Comparison of ENCODE assay signal across 8 cellular contexts in genomic region chr19:8307965-8308866, GRCh38. TPM values are rescaled to one million over a fixed set of nuclear protein-coding genes. Genes with fewer than 3 reads are reported as not detected.
A peak's percentile ranks its signal among the peaks of the same experiment; 100 is the strongest.
DNase-seq lines count a peak whose midpoint lies in the region.

Gene CD320, minus strand, starts transcription at chr19:8308358. Its CDS starts 68 bp downstream, at chr19:8308290.

- H3K27me3 ChIP-seq in H7 (ENCODE audit: control insufficient read depth, insufficient read depth, low read length): no peaks in the 10 kb centered on the region

- peak within 1 kb of the TSS; percentile 81 for H3K4me3 ChIP-seq in H7 (ENCODE audit: insufficient read depth, low read depth, low read length)

- DNase-seq in ELF-1 (ENCODE audit: low read depth, low spot score): peak; percentile 94
- DNase-seq in H7: peak; percentile 98
- DNase-seq in NAMALWA (ENCODE audit: low spot score): peak; percentile 95
- peak; percentile 91 for DNase-seq in SK-N-DZ (ENCODE audit: low spot score)
- peak; percentile 90 for DNase-seq in activated naive CD4-positive, alpha-beta T cell treated with anti-CD3 and anti-CD28 coated beads, Interleukin-2, amount 50 U/mL, for 16 hours
- peak; percentile 68 for DNase-seq in glomerular endothelial cell (ENCODE audit: extremely low read depth, low read depth, low spot score)
- peak; percentile 87 for DNase-seq in occipital lobe (lab: John Stamatoyannopoulos, UW)
- DNase-seq in superior temporal gyrus (ENCODE audit: extremely low spot score): peak; percentile 95

- peaks cover 16% of the 10 kb centered on the region for H3K36me3 ChIP-seq in H7 (replicated peaks; ENCODE audit: control insufficient read depth, insufficient read depth, low read length)

RNA-seq across cellular contexts. Expression of gene CD320, which starts in this region (rescaled TPM):
- 127 and 159 TPM in 2 replicates for total RNA-seq in H7 (2014; rRNA removed; shearing (Covaris generic))
- 149 and 150 TPM in 2 replicates for polyA plus RNA-seq in SK-N-DZ (2014; cell fraction: cytosol; rRNA removed)
- 98.6 and 111 TPM in 2 replicates for polyA plus RNA-seq in SK-N-DZ (2014; cell fraction: nucleus; rRNA removed)
- total RNA-seq in glomerular endothelial cell (92.0 and 120 TPM in 2 replicates), occipital lobe (13.4 TPM)

Comparison
In these comparisons a context has a peak if more than half of its experiments do, and no peak if none do; other contexts are left out.
1. Peak in every context shown above with its lines: DNase-seq and H3K4me3 ChIP-seq.